26 cellular contexts compared by ENCODE assay signal in the genomic region with DNA sequence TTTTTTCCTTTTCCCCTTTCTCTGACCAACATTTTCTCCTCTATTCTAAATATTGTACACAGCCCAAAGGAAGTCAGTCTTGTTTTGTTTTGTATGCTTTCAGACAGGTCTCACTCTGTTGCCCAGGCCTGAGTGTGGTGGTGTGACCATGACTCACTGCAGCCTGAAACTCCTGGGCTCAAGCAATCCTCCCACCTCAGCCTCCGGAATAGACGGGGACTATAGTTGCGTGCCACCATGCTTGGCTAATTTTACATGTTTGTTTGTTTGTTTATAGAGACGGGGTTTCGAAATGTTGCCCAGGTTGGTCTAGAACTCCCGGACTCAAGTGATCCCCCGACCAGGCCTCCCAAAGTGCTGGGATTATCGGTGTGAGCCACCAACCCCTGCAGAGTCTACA.
A peak's percentile ranks its signal among the peaks of the same experiment; 100 is the strongest.
DNase-seq lines count a peak whose midpoint lies in the region; TF ChIP-seq lines count a peak whose summit lies in the region.
"Had no signal": no experiment of that assay in that cellular context is flagged by ENCODE, and none has a peak within 500 bp of the region (broad histone marks: within the 10 kb centered on the region; RNA-seq: fewer than 3 reads in every experiment).

No MANE protein-coding gene starts in this region.

- H3K27me3 Mint-ChIP-seq in Calu3 (ENCODE audit: unreplicated experiment) (no peaks in the 10 kb centered on the region), nephron (ENCODE audit: low read depth) (no peaks in the 10 kb centered on the region)
- H3K27me3 Mint-ChIP-seq in activated T-cell treated with anti-CD3 and anti-CD28 coated beads, Interleukin-2, amount 50 U/mL, for 24 hours = no peaks in the 10 kb centered on the region
- H3K27me3 Mint-ChIP-seq: activated naive CD8-positive, alpha-beta T cell treated with anti-CD3 and anti-CD28 coated beads, Interleukin-2, amount 50 U/mL, for 24 hours; dendritic cell treated with granulocyte-macrophage colony-stimulating factor and Interleukin-4, amounts not matched to agents 40 ng/mL and 50 ng/mL, for 4 days; naive thymus-derived CD8-positive, alpha-beta T cell; T-cell had no signal

- no peak for DNase-seq in Calu3
- peak; percentile 28 for DNase-seq in RPMI7951 (ENCODE audit: low read depth)
- peak; percentile 73 for DNase-seq in epithelial cell of esophagus (ENCODE audit: low read depth)
- DNase-seq in NCI-H1930 (lab: John Stamatoyannopoulos, UW) = no peak
- no peak for DNase-seq in GM13977 (ENCODE audit: low spot score)
- no peak for DNase-seq in activated T-cell treated with anti-CD3 and anti-CD28 coated beads, Interleukin-2, amount 50 U/mL, for 24 hours
- DNase-seq in HT-29 (ENCODE audit: low spot score) = no peak
- DNase-seq: activated CD8-positive, alpha-beta memory T cell treated with anti-CD3 and anti-CD28 coated beads, Interleukin-2, amount 50 U/mL, for 4 hours; activated effector memory CD4-positive, alpha-beta T cell treated with anti-CD3 and anti-CD28 coated beads, Interleukin-2, amount 50 U/mL, for 16 hours; activated naive CD8-positive, alpha-beta T cell treated with anti-CD3 and anti-CD28 coated beads, Interleukin-2, amount 50 U/mL, for 24 hours; CD4-positive, CD25-positive, alpha-beta regulatory T cell; erythroblast; IMR-90; left colon; MG63; naive thymus-derived CD8-positive, alpha-beta T cell; NCI-H1436; NCI-H2171 treated with DMSO at 0.1 percent for 48 hours; NCI-H69; Right ventricle myocardium superior; T-cell had no signal

- no TSS peak for BruUV-seq in Calu3 (replicated peaks; lab: Mats Ljungman, UMichigan)

- intact Hi-C loops in Calu3 (cut with micrococcal nuclease; ENCODE audit: unreplicated experiment) = no loop called here

- H3K36me3 Mint-ChIP-seq in Calu3 (ENCODE audit: insufficient read depth, unreplicated experiment) (peaks cover 31% of the 10 kb centered on the region), nephron (ENCODE audit: low read depth) (peaks cover 87% of the 10 kb centered on the region)
- H3K36me3 Mint-ChIP-seq in activated T-cell treated with anti-CD3 and anti-CD28 coated beads, Interleukin-2, amount 50 U/mL, for 24 hours (ENCODE audit: low read depth) = peaks cover 54% of the 10 kb centered on the region

- H3K4me3 Mint-ChIP-seq in Calu3 (ENCODE audit: low read depth, unreplicated experiment) = no peak overlapping the region
- no peak overlapping the region for H3K4me3 Mint-ChIP-seq in nephron
- H3K4me3 Mint-ChIP-seq in activated T-cell treated with anti-CD3 and anti-CD28 coated beads, Interleukin-2, amount 50 U/mL, for 24 hours = no peak overlapping the region
- H3K4me3 Mint-ChIP-seq: activated naive CD8-positive, alpha-beta T cell treated with anti-CD3 and anti-CD28 coated beads, Interleukin-2, amount 50 U/mL, for 24 hours; dendritic cell treated with granulocyte-macrophage colony-stimulating factor and Interleukin-4, amounts not matched to agents 40 ng/mL and 50 ng/mL, for 4 days; naive thymus-derived CD8-positive, alpha-beta T cell; T-cell had no signal

- no peaks in the 10 kb centered on the region for H3K9me3 Mint-ChIP-seq in Calu3 (ENCODE audit: low read depth, unreplicated experiment)
- no peaks in the 10 kb centered on the region for H3K9me3 Mint-ChIP-seq in nephron
- no peaks in the 10 kb centered on the region for H3K9me3 Mint-ChIP-seq in activated T-cell treated with anti-CD3 and anti-CD28 coated beads, Interleukin-2, amount 50 U/mL, for 24 hours
- H3K9me3 Mint-ChIP-seq: activated naive CD8-positive, alpha-beta T cell treated with anti-CD3 and anti-CD28 coated beads, Interleukin-2, amount 50 U/mL, for 24 hours; CD4-positive, CD25-positive, alpha-beta regulatory T cell; dendritic cell treated with granulocyte-macrophage colony-stimulating factor and Interleukin-4, amounts not matched to agents 40 ng/mL and 50 ng/mL, for 4 days; naive thymus-derived CD8-positive, alpha-beta T cell; T-cell had no signal

- no peak overlapping the region for H3K4me3 ChIP-seq in epithelial cell of esophagus (ENCODE audit: low read length)
- H3K4me3 ChIP-seq: GM12878, HAP-1, MG63, thoracic aorta had no signal

- in situ Hi-C loops in GM13977 (cut with MboI; ENCODE audit: low pct_unique_long_range_greater_than_20kb, low sequenced_read_pairs, unreplicated experiment) = no loop called here

- TF ChIP-seq CTCF in Calu3 (IDR thresholded peaks at IDR 0.05; ENCODE audit: unreplicated experiment) (no peak), epithelial cell of esophagus (IDR thresholded peaks at IDR 0.05; ENCODE audit: insufficient read depth, low read depth, low read length, missing control alignments) (no peak), nephron (IDR thresholded peaks at IDR 0.05; ENCODE audit: unreplicated experiment in 3 of 3) (no peak), GM13977 (IDR thresholded peaks at IDR 0.05; ENCODE audit: extremely low read depth, insufficient read depth, missing control alignments) (no peak)

- H3K27ac Mint-ChIP-seq in Calu3 (ENCODE audit: unreplicated experiment) = peak overlapping the region; percentile 66
- H3K27ac Mint-ChIP-seq in nephron = peak overlapping the region; percentile 9 to 57 (median 38)
- H3K27ac Mint-ChIP-seq in activated T-cell treated with anti-CD3 and anti-CD28 coated beads, Interleukin-2, amount 50 U/mL, for 24 hours = no peak overlapping the region
- H3K27ac Mint-ChIP-seq: activated naive CD8-positive, alpha-beta T cell treated with anti-CD3 and anti-CD28 coated beads, Interleukin-2, amount 50 U/mL, for 24 hours; dendritic cell treated with granulocyte-macrophage colony-stimulating factor and Interleukin-4, amounts not matched to agents 40 ng/mL and 50 ng/mL, for 4 days; T-cell had no signal

- CTCF ChIA-PET in Calu3 (lab: Charles Lee) = no interaction called here

- peaks cover 45% of the 10 kb centered on the region for H3K4me1 Mint-ChIP-seq in Calu3 (ENCODE audit: low read depth, unreplicated experiment)
- peaks cover 69% of the 10 kb centered on the region for H3K4me1 Mint-ChIP-seq in nephron
- H3K4me1 Mint-ChIP-seq in activated T-cell treated with anti-CD3 and anti-CD28 coated beads, Interleukin-2, amount 50 U/mL, for 24 hours (ENCODE audit: low read depth) = peaks cover 46% of the 10 kb centered on the region

Comparison
In these comparisons a context has a peak if more than half of its experiments do, and no peak if none do; other contexts are left out.
1. DNase-seq: peak in RPMI7951 (single experiment) and epithelial cell of esophagus (single experiment); none in Calu3 (single experiment), NCI-H1930 (0 of 2), GM13977 (single experiment), activated T-cell treated with anti-CD3 and anti-CD28 coated beads, Interleukin-2, amount 50 U/mL, for 24 hours (single experiment) and HT-29 (single experiment).